ENCODE assay signal across 1 cellular context in the genomic region with DNA sequence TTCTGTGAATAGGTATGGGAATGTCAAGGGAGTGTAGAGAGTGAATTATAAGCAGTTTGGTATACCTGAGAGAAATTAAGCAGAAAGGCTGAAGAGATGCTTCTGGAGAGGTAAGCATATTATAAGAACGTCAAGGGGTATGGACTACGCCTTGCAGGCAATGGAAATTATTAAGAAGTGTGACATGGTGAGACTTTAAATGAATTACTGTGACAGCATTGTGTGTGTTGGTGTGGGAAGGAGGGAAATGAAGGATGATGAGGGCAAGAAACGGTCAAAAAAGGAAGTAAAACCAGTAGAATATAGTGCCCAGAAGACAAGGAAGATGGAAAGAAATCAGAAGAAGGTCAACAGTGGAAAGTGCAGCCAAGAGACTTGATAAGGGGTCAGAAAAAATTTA.
TF ChIP-seq lines count a peak whose summit lies in the region.

No MANE protein-coding gene starts in this region.

TF ChIP-seq in H1, 55 proteins besides CTCF, POLR2A, EP300 and RAD21 (continued from another document):
- TF ChIP-seq CBX5 (IDR thresholded peaks at IDR 0.05; ENCODE audit: low read depth, low read length) (no peak), CHD2 (IDR thresholded peaks at IDR 0.05; ENCODE audit: low read length) (no peak), TAF7 (optimal IDR thresholded peaks at IDR 0.05; ENCODE audit: borderline replicate concordance, low read depth, low read length) (no peak), EZH2 (IDR thresholded peaks at IDR 0.05; ENCODE audit: low read depth, low read length, severe bottlenecking) (no peak), SP1 (IDR thresholded peaks at IDR 0.05; ENCODE audit: low read depth, low read length) (no peak), KDM1A (IDR thresholded peaks at IDR 0.05; ENCODE audit: borderline replicate concordance, low read length) (no peak)
